Comparison of ENCODE assay signal across 29 cellular contexts in the genomic region with DNA sequence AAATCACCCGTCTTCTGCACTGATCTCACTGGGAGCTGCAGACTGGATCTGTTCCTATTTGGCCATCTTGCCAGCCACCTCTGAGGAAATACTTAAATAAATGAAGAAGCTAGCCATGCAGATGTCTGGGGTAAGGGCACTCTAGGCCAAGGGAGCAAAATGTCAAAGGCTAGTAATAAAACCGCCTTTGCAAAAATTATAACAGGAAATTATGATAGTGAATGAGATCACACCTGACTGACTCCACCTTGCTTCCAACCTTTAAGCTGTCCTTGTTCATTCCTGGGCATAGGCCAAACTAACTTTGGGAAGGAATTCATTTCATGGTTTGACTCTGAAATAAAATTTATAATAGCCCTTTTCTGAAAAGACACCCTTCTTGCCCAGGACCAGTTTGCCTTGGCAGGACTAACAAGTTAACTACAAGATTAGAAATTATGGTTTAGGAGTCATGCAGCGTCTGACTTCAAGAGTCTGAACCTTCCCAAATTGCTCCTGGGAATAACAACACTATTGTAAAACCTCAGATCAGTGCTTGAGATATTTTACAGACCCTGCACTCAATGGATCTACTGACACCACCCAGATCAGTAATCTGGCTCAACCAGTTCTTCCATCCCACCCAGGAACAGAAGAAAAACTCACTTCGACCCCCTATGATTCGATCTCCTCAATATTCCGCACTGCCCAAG.
"Had no signal": no experiment of that assay in that cellular context is flagged by ENCODE, and none has a peak within 500 bp of the region (broad histone marks: within the 10 kb centered on the region; RNA-seq: fewer than 3 reads in every experiment).

No MANE protein-coding gene starts in this region.

- H3K4me1 Mint-ChIP-seq: activated B cell treated with CpG ODN at 0.5 μM for 24 hours; activated naive CD4-positive, alpha-beta T cell treated with anti-CD3 and anti-CD28 coated beads, Interleukin-2, amount 50 U/mL, for 24 hours; activated naive CD8-positive, alpha-beta T cell treated with anti-CD3 and anti-CD28 coated beads for 36 hours; activated naive CD8-positive, alpha-beta T cell treated with anti-CD3 and anti-CD28 coated beads, Interleukin-2, amount 50 U/mL, for 24 hours; activated T-helper 17 cell treated with anti-CD3 and anti-CD28 coated beads, Interleukin-2, amount 50 U/mL, for 72 hours; T-cell had no signal

- DNase-seq: activated B cell treated with CpG ODN at 0.5 μM for 24 hours; activated CD4-positive, alpha-beta T cell treated with anti-CD3 and anti-CD28 coated beads for 48 hours; activated CD4-positive, alpha-beta T cell treated with anti-CD3 and anti-CD28 coated beads, Interleukin-2, amount 50 U/mL, for 1 hour; activated CD4-positive, alpha-beta T cell treated with anti-CD3 and anti-CD28 coated beads, Interleukin-2, amount 50 U/mL, for 48 hours; activated CD8-positive, alpha-beta memory T cell treated with anti-CD3 and anti-CD28 coated beads for 24 hours; activated CD8-positive, alpha-beta T cell treated with anti-CD3 and anti-CD28 coated beads for 36 hours; activated effector memory CD4-positive, alpha-beta T cell treated with Interleukin-2 at 50 U/mL for 16 hours; activated naive CD4-positive, alpha-beta T cell treated with anti-CD3 and anti-CD28 coated beads for 36 hours; activated naive CD8-positive, alpha-beta T cell treated with anti-CD3 and anti-CD28 coated beads for 36 hours; activated naive CD8-positive, alpha-beta T cell treated with anti-CD3 and anti-CD28 coated beads, Interleukin-2, amount 50 U/mL, for 24 hours; activated T-cell treated with anti-CD3 and anti-CD28 coated beads, Interleukin-2, amount 50 U/mL, for 4 hours; adrenal gland; amygdala; aorta; body of pancreas; caudate nucleus; dorsolateral prefrontal cortex; effector memory CD4-positive, alpha-beta T cell; endodermal cell; foreskin fibroblast; head of caudate nucleus; T-cell; T1000; WERI-Rb-1 had no signal

- H3K27ac Mint-ChIP-seq: activated B cell treated with CpG ODN at 0.5 μM for 24 hours; activated CD8-positive, alpha-beta T cell treated with anti-CD3 and anti-CD28 coated beads for 36 hours; activated naive CD4-positive, alpha-beta T cell treated with anti-CD3 and anti-CD28 coated beads for 36 hours; activated naive CD4-positive, alpha-beta T cell treated with anti-CD3 and anti-CD28 coated beads, Interleukin-2, amount 50 U/mL, for 24 hours; activated naive CD8-positive, alpha-beta T cell treated with anti-CD3 and anti-CD28 coated beads, Interleukin-2, amount 50 U/mL, for 24 hours; activated T-helper 17 cell treated with anti-CD3 and anti-CD28 coated beads, Interleukin-2, amount 50 U/mL, for 72 hours; dendritic cell treated with granulocyte-macrophage colony-stimulating factor and Interleukin-4, amounts not matched to agents 40 ng/mL and 50 ng/mL, for 4 days; endodermal cell; T-cell; T-helper 1 cell treated with Interleukin-12 subunit alpha and Interleukin-12 subunit beta and Interleukin-4 antibody, amounts not matched to agents 30 μg/mL and 1 μg/mL, for 36 hours; T-helper 2 cell treated with Interferon-gamma antibody and Interleukin-4, amounts not matched to agents 5 μg/mL and 100 μg/mL, for 36 hours had no signal

- H3K27me3 Mint-ChIP-seq: activated B cell treated with CpG ODN at 0.5 μM for 24 hours; activated CD8-positive, alpha-beta T cell treated with anti-CD3 and anti-CD28 coated beads for 36 hours; activated naive CD4-positive, alpha-beta T cell treated with anti-CD3 and anti-CD28 coated beads, Interleukin-2, amount 50 U/mL, for 24 hours; activated naive CD8-positive, alpha-beta T cell treated with anti-CD3 and anti-CD28 coated beads for 36 hours; activated naive CD8-positive, alpha-beta T cell treated with anti-CD3 and anti-CD28 coated beads, Interleukin-2, amount 50 U/mL, for 24 hours; dendritic cell treated with granulocyte-macrophage colony-stimulating factor and Interleukin-4, amounts not matched to agents 40 ng/mL and 50 ng/mL, for 4 days had no signal

- H3K9me3 Mint-ChIP-seq: activated B cell treated with CpG ODN at 0.5 μM for 24 hours; activated CD8-positive, alpha-beta T cell treated with anti-CD3 and anti-CD28 coated beads for 36 hours; activated naive CD4-positive, alpha-beta T cell treated with anti-CD3 and anti-CD28 coated beads for 36 hours; activated naive CD4-positive, alpha-beta T cell treated with anti-CD3 and anti-CD28 coated beads, Interleukin-2, amount 50 U/mL, for 24 hours; activated naive CD8-positive, alpha-beta T cell treated with anti-CD3 and anti-CD28 coated beads for 36 hours; activated naive CD8-positive, alpha-beta T cell treated with anti-CD3 and anti-CD28 coated beads, Interleukin-2, amount 50 U/mL, for 24 hours; activated T-cell treated with anti-CD3 and anti-CD28 coated beads, Interleukin-2, amount 50 U/mL, for 4 hours; activated T-helper 17 cell treated with anti-CD3 and anti-CD28 coated beads, Interleukin-2, amount 50 U/mL, for 72 hours; dendritic cell treated with granulocyte-macrophage colony-stimulating factor and Interleukin-4, amounts not matched to agents 40 ng/mL and 50 ng/mL, for 4 days; T-cell; T-helper 1 cell treated with Interleukin-12 subunit alpha and Interleukin-12 subunit beta and Interleukin-4 antibody, amounts not matched to agents 30 μg/mL and 1 μg/mL, for 36 hours; T-helper 2 cell treated with Interferon-gamma antibody and Interleukin-4, amounts not matched to agents 5 μg/mL and 100 μg/mL, for 36 hours had no signal

- H3K36me3 Mint-ChIP-seq: activated naive CD4-positive, alpha-beta T cell treated with anti-CD3 and anti-CD28 coated beads, Interleukin-2, amount 50 U/mL, for 24 hours; activated naive CD8-positive, alpha-beta T cell treated with anti-CD3 and anti-CD28 coated beads for 36 hours; T-cell had no signal

- H3K4me3 Mint-ChIP-seq: activated B cell treated with CpG ODN at 0.5 μM for 24 hours; activated CD8-positive, alpha-beta T cell treated with anti-CD3 and anti-CD28 coated beads for 36 hours; activated naive CD4-positive, alpha-beta T cell treated with anti-CD3 and anti-CD28 coated beads for 36 hours; activated naive CD4-positive, alpha-beta T cell treated with anti-CD3 and anti-CD28 coated beads, Interleukin-2, amount 50 U/mL, for 24 hours; activated naive CD8-positive, alpha-beta T cell treated with anti-CD3 and anti-CD28 coated beads for 36 hours; activated naive CD8-positive, alpha-beta T cell treated with anti-CD3 and anti-CD28 coated beads, Interleukin-2, amount 50 U/mL, for 24 hours; activated T-cell treated with anti-CD3 and anti-CD28 coated beads, Interleukin-2, amount 50 U/mL, for 4 hours; activated T-helper 17 cell treated with anti-CD3 and anti-CD28 coated beads, Interleukin-2, amount 50 U/mL, for 72 hours; dendritic cell treated with granulocyte-macrophage colony-stimulating factor and Interleukin-4, amounts not matched to agents 40 ng/mL and 50 ng/mL, for 4 days; endodermal cell; T-cell; T-helper 1 cell treated with Interleukin-12 subunit alpha and Interleukin-12 subunit beta and Interleukin-4 antibody, amounts not matched to agents 30 μg/mL and 1 μg/mL, for 36 hours; T-helper 2 cell treated with Interferon-gamma antibody and Interleukin-4, amounts not matched to agents 5 μg/mL and 100 μg/mL, for 36 hours had no signal
